13 cellular contexts compared by ENCODE assay signal in the genomic region with DNA sequence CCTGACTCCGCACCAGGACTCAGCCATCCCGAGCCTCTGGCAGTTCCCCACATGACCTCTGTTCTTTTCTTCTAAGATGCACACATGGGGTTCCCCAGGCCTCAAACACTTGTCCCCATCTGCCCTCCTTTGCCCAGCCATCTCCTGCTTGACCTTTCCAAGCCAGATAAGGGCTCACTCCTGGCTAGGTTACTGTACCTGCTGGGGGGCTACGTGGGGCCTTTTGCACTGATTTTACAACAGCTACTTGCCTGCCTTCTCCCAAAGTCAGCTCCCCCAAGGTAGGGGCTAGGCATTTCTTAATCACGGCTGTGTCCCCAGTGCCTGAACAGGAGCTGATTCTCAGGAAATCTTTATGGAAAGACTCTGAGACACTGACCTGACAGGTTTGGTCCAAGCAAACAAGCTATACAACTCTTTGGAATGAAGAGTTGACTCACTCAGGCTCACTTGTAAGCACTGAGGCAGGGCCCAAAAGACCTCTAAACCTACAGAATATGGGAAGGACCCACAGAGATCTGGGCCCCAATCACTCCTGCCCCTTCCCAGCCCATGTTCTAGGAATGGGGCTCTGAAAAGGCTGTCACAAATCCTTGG. TPM values are rescaled to one million over a fixed set of nuclear protein-coding genes. Genes with fewer than 3 reads are reported as not detected.
DNase-seq lines count a peak whose midpoint lies in the region; ATAC-seq and TF ChIP-seq lines count a peak whose summit lies in the region.
"Had no signal": no experiment of that assay in that cellular context is flagged by ENCODE, and none has a peak within 500 bp of the region (broad histone marks: within the 10 kb centered on the region; RNA-seq: fewer than 3 reads in every experiment).

No MANE protein-coding gene starts in this region.

- no peaks in the 10 kb centered on the region for H3K27me3 ChIP-seq in PC-9 (ENCODE audit: insufficient read depth, low read depth)
- no peaks in the 10 kb centered on the region for H3K27me3 ChIP-seq in foreskin keratinocyte
- no peaks in the 10 kb centered on the region for H3K27me3 ChIP-seq in skeletal muscle tissue (ENCODE audit: control insufficient read depth in 3 of 3, insufficient read depth in 3 of 3, low read length in 3 of 3)
- no peaks in the 10 kb centered on the region for H3K27me3 ChIP-seq in sigmoid colon
- H3K27me3 ChIP-seq: ascending aorta had no signal

- no peak overlapping the region for H3K4me3 ChIP-seq in PC-9
- H3K4me3 ChIP-seq in skeletal muscle tissue (ENCODE audit: low read length in 3 of 3): no peak overlapping the region
- no peak overlapping the region for H3K4me3 ChIP-seq in sigmoid colon

- DNase-seq in activated naive CD4-positive, alpha-beta T cell treated with anti-CD3 and anti-CD28 coated beads for 36 hours: no peak
- DNase-seq in PC-9 (peak in 1 of 2 experiments; percentile 48), foreskin keratinocyte (peak in 1 of 2 donors; percentile 48), sigmoid colon (no peak)
- no peak for DNase-seq in activated CD4-positive, alpha-beta memory T cell treated with anti-CD3 and anti-CD28 coated beads, Interleukin-2, amount 10 ng/mL, durations not matched to agents 7 days and 5 days
- no peak for DNase-seq in stimulated activated CD4-positive, alpha-beta T cell treated with anti-CD3 and anti-CD28 coated beads, Interleukin-4, amount 100 ng/mL, for 4 hours
- DNase-seq: activated CD8-positive, alpha-beta memory T cell treated with anti-CD3 and anti-CD28 coated beads, Interleukin-2, amount 50 U/mL, for 4 hours; NCI-H2171 treated with DMSO at 0.1 percent for 48 hours had no signal

- TF ChIP-seq EP300 in sigmoid colon (IDR thresholded peaks at IDR 0.05): no peak

- H3K36me3 ChIP-seq in PC-9 (ENCODE audit: low read depth): peaks cover 7% of the 10 kb centered on the region; the same call in 1 of the 2 replicates
- H3K36me3 ChIP-seq in skeletal muscle tissue (ENCODE audit: control insufficient read depth in 3 of 3, insufficient read depth in 3 of 3, low read length in 3 of 3): no peaks in the 10 kb centered on the region
- H3K36me3 ChIP-seq in sigmoid colon: no peaks in the 10 kb centered on the region

- no peak for TF ChIP-seq POLR2A in sigmoid colon (IDR thresholded peaks at IDR 0.05)

- H3K36me3 Mint-ChIP-seq in activated naive CD4-positive, alpha-beta T cell treated with anti-CD3 and anti-CD28 coated beads, Interleukin-2, amount 50 U/mL, for 24 hours: peaks cover 4% of the 10 kb centered on the region
- H3K36me3 Mint-ChIP-seq in activated naive CD4-positive, alpha-beta T cell treated with anti-CD3 and anti-CD28 coated beads for 36 hours (ENCODE audit: low read depth): peaks cover 28% of the 10 kb centered on the region
- H3K36me3 Mint-ChIP-seq in activated CD4-positive, alpha-beta memory T cell treated with anti-CD3 and anti-CD28 coated beads, Interleukin-2, amount 10 ng/mL, durations not matched to agents 7 days and 5 days (ENCODE audit: low read depth): peaks cover 33% of the 10 kb centered on the region

- peak overlapping the region in 2 of 3 donors; percentile 8 to 26 for H3K9ac ChIP-seq in skeletal muscle tissue (ENCODE audit: low read depth in 1 of 3, low read length in 3 of 3)

- POLR2A ChIA-PET in PC-9 (lab: Charles Lee; ENCODE audit: unreplicated experiment): no interaction called here
- POLR2A ChIA-PET in activated CD4-positive, alpha-beta memory T cell treated with anti-CD3 and anti-CD28 coated beads, Interleukin-2, amount 10 ng/mL, durations not matched to agents 7 days and 5 days (lab: Charles Lee): no interaction called here

- H3K27ac Mint-ChIP-seq in activated naive CD4-positive, alpha-beta T cell treated with anti-CD3 and anti-CD28 coated beads, Interleukin-2, amount 50 U/mL, for 24 hours: peak overlapping the region; percentile 10
- no peak overlapping the region for H3K27ac Mint-ChIP-seq in activated naive CD4-positive, alpha-beta T cell treated with anti-CD3 and anti-CD28 coated beads for 36 hours
- no peak overlapping the region for H3K27ac Mint-ChIP-seq in activated CD4-positive, alpha-beta memory T cell treated with anti-CD3 and anti-CD28 coated beads, Interleukin-2, amount 10 ng/mL, durations not matched to agents 7 days and 5 days

- H3K9me3 Mint-ChIP-seq in activated naive CD4-positive, alpha-beta T cell treated with anti-CD3 and anti-CD28 coated beads, Interleukin-2, amount 50 U/mL, for 24 hours: no peaks in the 10 kb centered on the region
- H3K9me3 Mint-ChIP-seq in activated naive CD4-positive, alpha-beta T cell treated with anti-CD3 and anti-CD28 coated beads for 36 hours: no peaks in the 10 kb centered on the region
- H3K9me3 Mint-ChIP-seq in activated CD4-positive, alpha-beta memory T cell treated with anti-CD3 and anti-CD28 coated beads, Interleukin-2, amount 10 ng/mL, durations not matched to agents 7 days and 5 days: no peaks in the 10 kb centered on the region

- BruUV-seq in PC-9 (replicated peaks; lab: Mats Ljungman, UMichigan): no TSS peak

- TF ChIP-seq CTCF in PC-9 (conservative IDR thresholded peaks at IDR 0.05): no peak
- TF ChIP-seq CTCF in foreskin keratinocyte (conservative IDR thresholded peaks at IDR 0.05): no peak
- no peak for TF ChIP-seq CTCF in sigmoid colon (IDR thresholded peaks at IDR 0.05)

- no peak overlapping the region for H2AFZ ChIP-seq in PC-9

- peaks cover 21% of the 10 kb centered on the region for H3K4me1 ChIP-seq in PC-9 (replicated peaks; ENCODE audit: insufficient read depth)
- H3K4me1 ChIP-seq in foreskin keratinocyte: peaks cover 21% of the 10 kb centered on the region
- peaks cover 47 to 72% (median 53%) of the 10 kb centered on the region in 3 donors for H3K4me1 ChIP-seq in skeletal muscle tissue (ENCODE audit: control insufficient read depth in 3 of 3, insufficient read depth in 3 of 3, low read length in 3 of 3)
- H3K4me1 ChIP-seq in sigmoid colon: peaks cover 0 to 77% (median 70%) of the 10 kb centered on the region in 4 donors

- no peaks in the 10 kb centered on the region for H3K9me3 ChIP-seq in PC-9 (ENCODE audit: insufficient read depth, low read depth)
- H3K9me3 ChIP-seq in skeletal muscle tissue (ENCODE audit: control insufficient read depth in 3 of 3, low read length in 3 of 3): no peaks in the 10 kb centered on the region
- H3K9me3 ChIP-seq in sigmoid colon: no peaks in the 10 kb centered on the region
- H3K9me3 ChIP-seq: ascending aorta had no signal

- WGBS in sigmoid colon, 2 donors: 69 to 76% methylated on average over 4 of the region's 4 CpGs

- H3K4me2 ChIP-seq in PC-9: peak overlapping the region; percentile 89

- peaks cover 65% of the 10 kb centered on the region for H4K20me1 ChIP-seq in PC-9 (ENCODE audit: insufficient read depth)

- peak; percentile 17 for ATAC-seq in foreskin keratinocyte

- H3K9me2 ChIP-seq in PC-9 (ENCODE audit: insufficient read depth): no peaks in the 10 kb centered on the region

- intact Hi-C loops in activated naive CD4-positive, alpha-beta T cell treated with anti-CD3 and anti-CD28 coated beads for 36 hours (cut with micrococcal nuclease): no loop called here
- intact Hi-C loops in PC-9 (cut with micrococcal nuclease; ENCODE audit: unreplicated experiment): no loop called here
- intact Hi-C loops in sigmoid colon (cut with DNase I): no loop called here

- H3K4me1 Mint-ChIP-seq in activated naive CD4-positive, alpha-beta T cell treated with anti-CD3 and anti-CD28 coated beads, Interleukin-2, amount 50 U/mL, for 24 hours: peaks cover 79% of the 10 kb centered on the region
- H3K4me1 Mint-ChIP-seq in activated naive CD4-positive, alpha-beta T cell treated with anti-CD3 and anti-CD28 coated beads for 36 hours (ENCODE audit: low read depth): peaks cover 64% of the 10 kb centered on the region
- peaks cover 80% of the 10 kb centered on the region for H3K4me1 Mint-ChIP-seq in activated CD4-positive, alpha-beta memory T cell treated with anti-CD3 and anti-CD28 coated beads, Interleukin-2, amount 10 ng/mL, durations not matched to agents 7 days and 5 days

- H3K79me2 ChIP-seq in PC-9 (ENCODE audit: low read depth): peaks cover 72% of the 10 kb centered on the region

- CTCF ChIA-PET in activated naive CD4-positive, alpha-beta T cell treated with anti-CD3 and anti-CD28 coated beads for 36 hours (lab: Charles Lee): interaction anchor here (0.6 to 1.4 kb wide), 2 partner anchors 10 to 30 kb away, joined by 3 to 4 read pairs; no protein-coding TSS in a partner anchor
- CTCF ChIA-PET in PC-9 (lab: Charles Lee): no interaction called here
- CTCF ChIA-PET in activated CD4-positive, alpha-beta memory T cell treated with anti-CD3 and anti-CD28 coated beads, Interleukin-2, amount 10 ng/mL, durations not matched to agents 7 days and 5 days (lab: Charles Lee): no interaction called here

- H3K4me3 Mint-ChIP-seq in activated naive CD4-positive, alpha-beta T cell treated with anti-CD3 and anti-CD28 coated beads, Interleukin-2, amount 50 U/mL, for 24 hours: peak overlapping the region; percentile 89
- no peak overlapping the region for H3K4me3 Mint-ChIP-seq in activated naive CD4-positive, alpha-beta T cell treated with anti-CD3 and anti-CD28 coated beads for 36 hours
- no peak overlapping the region for H3K4me3 Mint-ChIP-seq in activated CD4-positive, alpha-beta memory T cell treated with anti-CD3 and anti-CD28 coated beads, Interleukin-2, amount 10 ng/mL, durations not matched to agents 7 days and 5 days

- 0 out of 2 replicates have a peak, but pooled peaks cover 3% of the 10 kb centered on the region for H3F3A ChIP-seq in PC-9 (ENCODE audit: insufficient read depth, low read depth)

- no peaks in the 10 kb centered on the region for H3K27me3 Mint-ChIP-seq in activated naive CD4-positive, alpha-beta T cell treated with anti-CD3 and anti-CD28 coated beads, Interleukin-2, amount 50 U/mL, for 24 hours
- no peaks in the 10 kb centered on the region for H3K27me3 Mint-ChIP-seq in activated naive CD4-positive, alpha-beta T cell treated with anti-CD3 and anti-CD28 coated beads for 36 hours (ENCODE audit: low read depth)
- peaks cover 4% of the 10 kb centered on the region for H3K27me3 Mint-ChIP-seq in activated CD4-positive, alpha-beta memory T cell treated with anti-CD3 and anti-CD28 coated beads, Interleukin-2, amount 10 ng/mL, durations not matched to agents 7 days and 5 days

- H3K27ac ChIP-seq in PC-9 (no peak overlapping the region), foreskin keratinocyte (no peak overlapping the region), skeletal muscle tissue (ENCODE audit: low read depth, low read length) (no peak overlapping the region), sigmoid colon (peak overlapping the region in 1 of 4 donors; percentile 29)
- H3K27ac ChIP-seq: ascending aorta had no signal

RNA-seq across cellular contexts. Expression of a gene that starts 2.5 kb away (rescaled TPM):
- total RNA-seq in activated naive CD4-positive, alpha-beta T cell treated with anti-CD3 and anti-CD28 coated beads for 36 hours: 100 to 1,000 TPM; 153 TPM
- total RNA-seq in PC-9 (2021) (223 and 294 TPM in 2 replicates), foreskin keratinocyte (253 and 264 TPM in 2 replicates), skeletal muscle tissue (86.1 TPM), sigmoid colon (100 to 1,000 TPM; 153 to 191 (median 179) TPM)
- polyA plus RNA-seq in foreskin keratinocyte (192 and 224 TPM in 2 replicates), sigmoid colon (100 to 1,000 TPM; 123 to 202 (median 175) TPM)
- total RNA-seq in activated CD4-positive, alpha-beta memory T cell treated with anti-CD3 and anti-CD28 coated beads, Interleukin-2, amount 10 ng/mL, durations not matched to agents 7 days and 5 days: 100 to 1,000 TPM; 248 to 263 TPM

RNA-seq across cellular contexts. Expression of a gene that starts 50.6 kb away (rescaled TPM):
- total RNA-seq in activated naive CD4-positive, alpha-beta T cell treated with anti-CD3 and anti-CD28 coated beads for 36 hours: not detected
- not detected in 2 replicates for total RNA-seq in PC-9 (2021)
- total RNA-seq in foreskin keratinocyte: not detected in 2 replicates
- polyA plus RNA-seq in foreskin keratinocyte: not detected in 2 replicates
- total RNA-seq in skeletal muscle tissue: not detected
- not detected for total RNA-seq in activated CD4-positive, alpha-beta memory T cell treated with anti-CD3 and anti-CD28 coated beads, Interleukin-2, amount 10 ng/mL, durations not matched to agents 7 days and 5 days
- total RNA-seq in sigmoid colon: not detected
- polyA plus RNA-seq in sigmoid colon: under 1 TPM in 2 of 3 donors, not detected in 1; 0.13 to 0.46 TPM
- total RNA-seq: ascending aorta had no signal
- polyA plus RNA-seq: AG04450, urinary bladder had no signal

RNA-seq across cellular contexts. Expression of a gene that starts 55.6 kb away (rescaled TPM):
- total RNA-seq in activated naive CD4-positive, alpha-beta T cell treated with anti-CD3 and anti-CD28 coated beads for 36 hours: not detected
- total RNA-seq in PC-9 (2021): not detected in 2 replicates
- total RNA-seq in foreskin keratinocyte: not detected in 2 replicates
- not detected in 2 replicates for polyA plus RNA-seq in foreskin keratinocyte
- 0.52 TPM for total RNA-seq in skeletal muscle tissue
- not detected for total RNA-seq in activated CD4-positive, alpha-beta memory T cell treated with anti-CD3 and anti-CD28 coated beads, Interleukin-2, amount 10 ng/mL, durations not matched to agents 7 days and 5 days
- not detected for total RNA-seq in sigmoid colon
- polyA plus RNA-seq in sigmoid colon: 1 to 10 TPM in 1 of 3 donors, under 1 TPM in 1, not detected in 1; 0.46 to 1.4 TPM
- total RNA-seq: ascending aorta had no signal
- polyA plus RNA-seq: AG04450 had no signal
